In genomic region chr22:18148508-18148965, GRCh38 we compare ENCODE assay signal across 1 cellular context.
TF ChIP-seq lines count a peak whose summit lies in the region.

No MANE protein-coding gene starts in this region.

TF ChIP-seq in HepG2, 621 proteins besides CTCF, POLR2A, EP300 and RAD21 (continued from another document and continues in another):
- TF ChIP-seq MAX (IDR thresholded peaks at IDR 0.05) (peak; percentile 95), ZNF720 (CRISPR knock-in tag; IDR thresholded peaks at IDR 0.05) (no peak), DR1 (CRISPR knock-in tag; IDR thresholded peaks at IDR 0.05) (no peak; the same call in 1 of the 2 replicates), WIZ (CRISPR knock-in tag; IDR thresholded peaks at IDR 0.05) (no peak), ZNF639 (CRISPR knock-in tag; conservative IDR thresholded peaks at IDR 0.05) (0 out of 2 replicates have a peak, but pooled peaks have one; percentile 49), ZNF501 (CRISPR knock-in tag; IDR thresholded peaks at IDR 0.05) (peak; percentile 22; the same call in 1 of the 2 replicates), GABPB1 (CRISPR knock-in tag; IDR thresholded peaks at IDR 0.05) (peak; percentile 40; the same call in 1 of the 2 replicates), HDAC2 (CRISPR knock-in tag; IDR thresholded peaks at IDR 0.05) (peak; percentile 98), ZBTB43 (CRISPR knock-in tag; conservative IDR thresholded peaks at IDR 0.05) (no peak), RBAK (CRISPR knock-in tag; IDR thresholded peaks at IDR 0.05) (0 out of 2 replicates have a peak, but pooled peaks have one; percentile 66), ZBTB7A (CRISPR knock-in tag; IDR thresholded peaks at IDR 0.05) (peak; percentile 99), ZNF431 (CRISPR knock-in tag; IDR thresholded peaks at IDR 0.05; ENCODE audit: borderline replicate concordance, low read depth) (peak; percentile 87; the same call in 1 of the 2 replicates), IRF2 (CRISPR knock-in tag; IDR thresholded peaks at IDR 0.05) (peak; percentile 96), ISX (CRISPR knock-in tag; conservative IDR thresholded peaks at IDR 0.05) (no peak), PHF20 (CRISPR knock-in tag; IDR thresholded peaks at IDR 0.05) (0 out of 2 replicates have a peak, but pooled peaks have one; percentile 49), FOXP4 (CRISPR knock-in tag; IDR thresholded peaks at IDR 0.05) (peak; percentile 93), SIX1 (CRISPR knock-in tag; IDR thresholded peaks at IDR 0.05; ENCODE audit: borderline replicate concordance) (no peak), ZNF512B (CRISPR knock-in tag; IDR thresholded peaks at IDR 0.05; ENCODE audit: borderline replicate concordance) (no peak), ZBTB3 (CRISPR knock-in tag; IDR thresholded peaks at IDR 0.05; ENCODE audit: borderline replicate concordance, low read depth) (no peak), USF2 (IDR thresholded peaks at IDR 0.05; ENCODE audit: low read depth, low read length) (no peak), USF2 (CRISPR knock-in tag; IDR thresholded peaks at IDR 0.05; ENCODE audit: borderline replicate concordance) (no peak), SRSF1 (optimal IDR thresholded peaks at IDR 0.05; ENCODE audit: low read depth, low read length) (no peak), CREB1 (IDR thresholded peaks at IDR 0.05) (no peak), CREB1 (CRISPR knock-in tag; IDR thresholded peaks at IDR 0.05) (no peak), ZNF12 (CRISPR knock-in tag; IDR thresholded peaks at IDR 0.05) (peak; percentile 72; the same call in 1 of the 2 replicates), ARID5B (CRISPR knock-in tag; IDR thresholded peaks at IDR 0.05) (peak; percentile 93), LRRFIP1 (CRISPR knock-in tag; conservative IDR thresholded peaks at IDR 0.05) (no peak), ISL2 (CRISPR knock-in tag; IDR thresholded peaks at IDR 0.05) (peak; percentile 83; the same call in 1 of the 2 replicates), HOXA9 (CRISPR knock-in tag; IDR thresholded peaks at IDR 0.05; ENCODE audit: borderline replicate concordance) (peak; percentile 63; the same call in 1 of the 2 replicates), ZNF614 (CRISPR knock-in tag; IDR thresholded peaks at IDR 0.05; ENCODE audit: borderline replicate concordance) (peak; percentile 92), HNRNPLL (IDR thresholded peaks at IDR 0.05; ENCODE audit: low read depth, low read length, poor library complexity, severe bottlenecking) (no peak), TFDP2 (CRISPR knock-in tag; IDR thresholded peaks at IDR 0.05) (peak; percentile 61), PCBP1 (IDR thresholded peaks at IDR 0.05; ENCODE audit: borderline replicate concordance, low read depth, low read length) (no peak), KLF12 (CRISPR knock-in tag; IDR thresholded peaks at IDR 0.05; ENCODE audit: borderline replicate concordance) (no peak), RARA (CRISPR knock-in tag; IDR thresholded peaks at IDR 0.05) (peak; percentile 82), GMEB2 (CRISPR knock-in tag; IDR thresholded peaks at IDR 0.05; ENCODE audit: low read depth) (no peak), ZNF335 (CRISPR knock-in tag; IDR thresholded peaks at IDR 0.05) (peak; percentile 66; the same call in 1 of the 2 replicates), ZNF383 (CRISPR knock-in tag; IDR thresholded peaks at IDR 0.05; ENCODE audit: borderline replicate concordance) (no peak), MXD1 (CRISPR knock-in tag; IDR thresholded peaks at IDR 0.05) (peak; percentile 33; the same call in 1 of the 2 replicates), ZNF737 (CRISPR knock-in tag; IDR thresholded peaks at IDR 0.05; ENCODE audit: borderline replicate concordance) (no peak), NFKB2 (CRISPR knock-in tag; IDR thresholded peaks at IDR 0.05; ENCODE audit: borderline replicate concordance) (peak; percentile 60; the same call in 1 of the 2 replicates), KDM2A (CRISPR knock-in tag; IDR thresholded peaks at IDR 0.05; ENCODE audit: borderline replicate concordance, low read depth) (peak; percentile 84; the same call in 1 of the 2 replicates)
